ENCODE assay signal across 25 cellular contexts in genomic region chr9:33348998-33349397, GRCh38. TPM values are rescaled to one million over a fixed set of nuclear protein-coding genes. Genes with fewer than 3 reads are reported as not detected.
A peak's percentile ranks its signal among the peaks of the same experiment; 100 is the strongest.
DNase-seq lines count a peak whose midpoint lies in the region; ATAC-seq and TF ChIP-seq lines count a peak whose summit lies in the region.
"Had no signal": no experiment of that assay in that cellular context is flagged by ENCODE, and none has a peak within 500 bp of the region (broad histone marks: within the 10 kb centered on the region; RNA-seq: fewer than 3 reads in every experiment).

No MANE protein-coding gene starts in this region.

- no peak for TF ChIP-seq EP300 in suprapubic skin (IDR thresholded peaks at IDR 0.05)

- no peaks in the 10 kb centered on the region for H3K9me3 ChIP-seq in T-helper 17 cell (ENCODE audit: control insufficient read depth, low read length, poor library complexity, severe bottlenecking)
- no peaks in the 10 kb centered on the region for H3K9me3 ChIP-seq in fibroblast of lung (ENCODE audit: control insufficient read depth, insufficient read depth, low read depth, low read length)
- no peaks in the 10 kb centered on the region for H3K9me3 ChIP-seq in suprapubic skin
- H3K9me3 ChIP-seq: tibial nerve had no signal

- peaks cover 3% of the 10 kb centered on the region for H3K4me1 Mint-ChIP-seq in activated naive CD8-positive, alpha-beta T cell treated with anti-CD3 and anti-CD28 coated beads, Interleukin-2, amount 50 U/mL, for 24 hours
- H3K4me1 Mint-ChIP-seq in activated naive CD8-positive, alpha-beta T cell treated with anti-CD3 and anti-CD28 coated beads for 36 hours = peaks cover 2% of the 10 kb centered on the region
- H3K4me1 Mint-ChIP-seq in T-helper 17 cell = no peaks in the 10 kb centered on the region
- H3K4me1 Mint-ChIP-seq in stimulated activated effector memory CD8-positive, alpha-beta T cell treated with anti-CD3 and anti-CD28 coated beads, Interleukin-12 subunit alpha, Interleukin-12 subunit beta, amount 100 ng/mL, for 72 hours = no peaks in the 10 kb centered on the region
- H3K4me1 Mint-ChIP-seq: memory B cell had no signal

- H3K27ac Mint-ChIP-seq in activated naive CD8-positive, alpha-beta T cell treated with anti-CD3 and anti-CD28 coated beads, Interleukin-2, amount 50 U/mL, for 24 hours = peak overlapping the region; percentile 27
- no peak overlapping the region for H3K27ac Mint-ChIP-seq in activated naive CD8-positive, alpha-beta T cell treated with anti-CD3 and anti-CD28 coated beads for 36 hours
- peak overlapping the region; percentile 0 for H3K27ac Mint-ChIP-seq in T-helper 17 cell
- no peak overlapping the region for H3K27ac Mint-ChIP-seq in stimulated activated effector memory CD8-positive, alpha-beta T cell treated with anti-CD3 and anti-CD28 coated beads, Interleukin-12 subunit alpha, Interleukin-12 subunit beta, amount 100 ng/mL, for 72 hours
- H3K27ac Mint-ChIP-seq: activated naive CD4-positive, alpha-beta T cell treated with anti-CD3 and anti-CD28 coated beads for 36 hours; IgD-negative memory B cell; memory B cell had no signal

- no peaks in the 10 kb centered on the region for H3K27me3 Mint-ChIP-seq in activated naive CD8-positive, alpha-beta T cell treated with anti-CD3 and anti-CD28 coated beads, Interleukin-2, amount 50 U/mL, for 24 hours
- no peaks in the 10 kb centered on the region for H3K27me3 Mint-ChIP-seq in activated naive CD8-positive, alpha-beta T cell treated with anti-CD3 and anti-CD28 coated beads for 36 hours
- no peaks in the 10 kb centered on the region for H3K27me3 Mint-ChIP-seq in T-helper 17 cell
- H3K27me3 Mint-ChIP-seq: IgD-negative memory B cell, memory B cell had no signal

- no peak overlapping the region for H3K4me3 Mint-ChIP-seq in activated naive CD8-positive, alpha-beta T cell treated with anti-CD3 and anti-CD28 coated beads, Interleukin-2, amount 50 U/mL, for 24 hours
- H3K4me3 Mint-ChIP-seq in activated naive CD8-positive, alpha-beta T cell treated with anti-CD3 and anti-CD28 coated beads for 36 hours = no peak overlapping the region
- no peak overlapping the region for H3K4me3 Mint-ChIP-seq in T-helper 17 cell
- H3K4me3 Mint-ChIP-seq in stimulated activated effector memory CD8-positive, alpha-beta T cell treated with anti-CD3 and anti-CD28 coated beads, Interleukin-12 subunit alpha, Interleukin-12 subunit beta, amount 100 ng/mL, for 72 hours = no peak overlapping the region
- H3K4me3 Mint-ChIP-seq: activated naive CD4-positive, alpha-beta T cell treated with anti-CD3 and anti-CD28 coated beads for 36 hours; IgD-negative memory B cell; memory B cell had no signal

- H3K27ac ChIP-seq in fibroblast of lung (ENCODE audit: insufficient read depth, low read length) = peak overlapping the region; percentile 64
- peak overlapping the region; percentile 71 for H3K27ac ChIP-seq in suprapubic skin

- H3K36me3 ChIP-seq in fibroblast of lung (ENCODE audit: control insufficient read depth, insufficient read depth, low read length) = peaks cover 5% of the 10 kb centered on the region
- H3K36me3 ChIP-seq in suprapubic skin = peaks cover 58% of the 10 kb centered on the region

- peaks cover 49% of the 10 kb centered on the region for H3K36me3 Mint-ChIP-seq in activated naive CD8-positive, alpha-beta T cell treated with anti-CD3 and anti-CD28 coated beads, Interleukin-2, amount 50 U/mL, for 24 hours (ENCODE audit: low read depth)
- peaks cover 39% of the 10 kb centered on the region for H3K36me3 Mint-ChIP-seq in activated naive CD8-positive, alpha-beta T cell treated with anti-CD3 and anti-CD28 coated beads for 36 hours
- H3K36me3 Mint-ChIP-seq in T-helper 17 cell (ENCODE audit: low read depth) = peaks cover 21% of the 10 kb centered on the region
- peaks cover 75% of the 10 kb centered on the region for H3K36me3 Mint-ChIP-seq in stimulated activated effector memory CD8-positive, alpha-beta T cell treated with anti-CD3 and anti-CD28 coated beads, Interleukin-12 subunit alpha, Interleukin-12 subunit beta, amount 100 ng/mL, for 72 hours

- H3K79me2 ChIP-seq in fibroblast of lung (ENCODE audit: control insufficient read depth, insufficient read depth, low read length) = no peaks in the 10 kb centered on the region

- H3K27me3 ChIP-seq in fibroblast of lung (ENCODE audit: control insufficient read depth, insufficient read depth, low read length) = no peaks in the 10 kb centered on the region
- no peaks in the 10 kb centered on the region for H3K27me3 ChIP-seq in suprapubic skin
- H3K27me3 ChIP-seq: tibial nerve had no signal

- no peak for TF ChIP-seq POLR2A in suprapubic skin (IDR thresholded peaks at IDR 0.05)

- no peak for ATAC-seq in activated naive CD8-positive, alpha-beta T cell treated with anti-CD3 and anti-CD28 coated beads, Interleukin-2, amount 50 U/mL, for 24 hours
- no peak for ATAC-seq in T-helper 17 cell
- ATAC-seq in stimulated activated effector memory CD8-positive, alpha-beta T cell treated with anti-CD3 and anti-CD28 coated beads, Interleukin-12 subunit alpha, Interleukin-12 subunit beta, amount 100 ng/mL, for 72 hours = no peak
- ATAC-seq in GM21367 (IDR thresholded peaks at IDR 0.05; ENCODE audit: unreplicated experiment) = no peak
- ATAC-seq: stimulated activated naive CD8-positive, alpha-beta T cell treated with anti-CD3 and anti-CD28 coated beads, Interleukin-15, Interleukin-2, amounts not matched to agents 100 U/mL and 50 U/mL, for 24 hours had no signal

- intact Hi-C loops in head of caudate nucleus (cut with DNase I) = no loop called here

- H3K4me2 ChIP-seq in fibroblast of lung (ENCODE audit: extremely low read depth, insufficient read depth, low read length) = no peak overlapping the region

- H3K4me1 ChIP-seq in fibroblast of lung (ENCODE audit: control insufficient read depth, extremely low read depth, insufficient read depth, low read length) (peaks cover 2% of the 10 kb centered on the region), suprapubic skin (peaks cover 13% of the 10 kb centered on the region)

- no peaks in the 10 kb centered on the region for H4K20me1 ChIP-seq in fibroblast of lung (ENCODE audit: control insufficient read depth, extremely low read depth, insufficient read depth, low read length)

- WGBS in suprapubic skin = 95% methylated on average over 4 of the region's 4 CpGs

- no peak overlapping the region for H2AFZ ChIP-seq in fibroblast of lung (ENCODE audit: low read length)

- TF ChIP-seq CTCF in fibroblast of lung (conservative IDR thresholded peaks at IDR 0.05 in 1 of 2, IDR thresholded peaks at IDR 0.05 in 1 of 2; ENCODE audit: low read depth in 1 of 2, low read length in 2 of 2) (no peak), suprapubic skin (IDR thresholded peaks at IDR 0.05) (no peak)

- H3K9ac ChIP-seq in fibroblast of lung (ENCODE audit: insufficient read depth, low read length) = no peak overlapping the region

- H3K9me3 Mint-ChIP-seq in activated naive CD8-positive, alpha-beta T cell treated with anti-CD3 and anti-CD28 coated beads, Interleukin-2, amount 50 U/mL, for 24 hours = no peaks in the 10 kb centered on the region
- no peaks in the 10 kb centered on the region for H3K9me3 Mint-ChIP-seq in activated naive CD8-positive, alpha-beta T cell treated with anti-CD3 and anti-CD28 coated beads for 36 hours
- no peaks in the 10 kb centered on the region for H3K9me3 Mint-ChIP-seq in stimulated activated effector memory CD8-positive, alpha-beta T cell treated with anti-CD3 and anti-CD28 coated beads, Interleukin-12 subunit alpha, Interleukin-12 subunit beta, amount 100 ng/mL, for 72 hours
- H3K9me3 Mint-ChIP-seq: activated naive CD4-positive, alpha-beta T cell treated with anti-CD3 and anti-CD28 coated beads for 36 hours; IgD-negative memory B cell; memory B cell had no signal

- H3K4me3 ChIP-seq in fibroblast of lung (replicated peaks in 1 of 4; ENCODE audit: control extremely low read depth in 1 of 4, insufficient read depth in 1 of 4, low read depth in 3 of 4, low read length in 4 of 4) = no peak overlapping the region
- H3K4me3 ChIP-seq in suprapubic skin = no peak overlapping the region
- H3K4me3 ChIP-seq: skin epidermis, tibial nerve had no signal

- no peak for DNase-seq in activated naive CD8-positive, alpha-beta T cell treated with anti-CD3 and anti-CD28 coated beads, Interleukin-2, amount 50 U/mL, for 24 hours
- no peak for DNase-seq in activated naive CD8-positive, alpha-beta T cell treated with anti-CD3 and anti-CD28 coated beads for 36 hours
- DNase-seq in T-helper 17 cell (no peak), fibroblast of lung (ENCODE audit: low read depth in 2 of 2) (no peak), suprapubic skin (ENCODE audit: low spot score in 2 of 2) (no peak), head of caudate nucleus (no peak)
- DNase-seq in stimulated activated effector memory CD8-positive, alpha-beta T cell treated with anti-CD3 and anti-CD28 coated beads, Interleukin-12 subunit alpha, Interleukin-12 subunit beta, amount 100 ng/mL, for 72 hours (ENCODE audit: low spot score in 2 of 2) = no peak
- DNase-seq: activated CD4-positive, alpha-beta T cell treated with anti-CD3 and anti-CD28 coated beads for 1 hour; activated naive CD4-positive, alpha-beta T cell treated with anti-CD3 and anti-CD28 coated beads for 36 hours; amygdala; HCEC 1CT; NCI-H146; NCI-H345; NCI-H69; Right ventricle myocardium superior; stimulated activated naive CD8-positive, alpha-beta T cell treated with anti-CD3 and anti-CD28 coated beads, Interleukin-15, Interleukin-2, amounts not matched to agents 100 U/mL and 50 U/mL, for 24 hours had no signal

RNA-seq across cellular contexts. Expression of gene AQP7, which starts 53.4 kb away (rescaled TPM):
- not detected for total RNA-seq in activated naive CD8-positive, alpha-beta T cell treated with anti-CD3 and anti-CD28 coated beads for 36 hours
- total RNA-seq in T-helper 17 cell = 1 to 10 TPM in 1 of 2 donors, under 1 TPM in 1; 0.31 to 1.2 TPM
- 0.26 and 0.83 TPM in 2 replicates for total RNA-seq in fibroblast of lung
- polyA plus RNA-seq in fibroblast of lung = 0.05 and 0.09 TPM in 2 replicates
- polyA plus RNA-seq in fibroblast of lung (2012) = 0.22 TPM in 1 of 2 replicates, not detected in the other
- not detected in 2 replicates for polyA minus RNA-seq in fibroblast of lung (ENCODE audit: low replicate concordance)
- total RNA-seq in suprapubic skin = 10 to 100 TPM in 2 of 4 donors, 1 to 10 TPM in 2; 2.1 to 66.5 (median 13.1) TPM
- total RNA-seq: activated CD8-positive, alpha-beta memory T cell treated with anti-CD3 and anti-CD28 coated beads for 36 hours; activated naive CD4-positive, alpha-beta T cell treated with anti-CD3 and anti-CD28 coated beads for 36 hours; osteocyte had no signal
- polyA plus RNA-seq: BJ, IgD-negative memory B cell, neural cell had no signal

RNA-seq across cellular contexts. Expression of gene NFX1, which starts 58.7 kb away (rescaled TPM):
- 10 to 100 TPM; 38.9 to 40.8 TPM for total RNA-seq in activated naive CD8-positive, alpha-beta T cell treated with anti-CD3 and anti-CD28 coated beads for 36 hours
- total RNA-seq in T-helper 17 cell (10 to 100 TPM; 32.2 to 42.0 TPM), fibroblast of lung (21.3 and 30.2 TPM in 2 replicates), suprapubic skin (10 to 100 TPM; 42.0 to 91.4 (median 46.0) TPM)
- 39.5 and 41.6 TPM in 2 replicates for polyA plus RNA-seq in fibroblast of lung
- polyA plus RNA-seq in fibroblast of lung (2012) = 24.8 and 26.8 TPM in 2 replicates
- 121 and 139 TPM in 2 replicates for polyA minus RNA-seq in fibroblast of lung (ENCODE audit: low replicate concordance)

Comparison
In these comparisons a context has a peak if more than half of its experiments do, and no peak if none do; other contexts are left out.
1. H3K27ac Mint-ChIP-seq: peak in activated naive CD8-positive, alpha-beta T cell treated with anti-CD3 and anti-CD28 coated beads, Interleukin-2, amount 50 U/mL, for 24 hours (single experiment) and T-helper 17 cell (single experiment); none in activated naive CD8-positive, alpha-beta T cell treated with anti-CD3 and anti-CD28 coated beads for 36 hours (single experiment) and stimulated activated effector memory CD8-positive, alpha-beta T cell treated with anti-CD3 and anti-CD28 coated beads, Interleukin-12 subunit alpha, Interleukin-12 subunit beta, amount 100 ng/mL, for 72 hours (single experiment).